ENCODE assay signal across 8 cellular contexts in the genomic region with DNA sequence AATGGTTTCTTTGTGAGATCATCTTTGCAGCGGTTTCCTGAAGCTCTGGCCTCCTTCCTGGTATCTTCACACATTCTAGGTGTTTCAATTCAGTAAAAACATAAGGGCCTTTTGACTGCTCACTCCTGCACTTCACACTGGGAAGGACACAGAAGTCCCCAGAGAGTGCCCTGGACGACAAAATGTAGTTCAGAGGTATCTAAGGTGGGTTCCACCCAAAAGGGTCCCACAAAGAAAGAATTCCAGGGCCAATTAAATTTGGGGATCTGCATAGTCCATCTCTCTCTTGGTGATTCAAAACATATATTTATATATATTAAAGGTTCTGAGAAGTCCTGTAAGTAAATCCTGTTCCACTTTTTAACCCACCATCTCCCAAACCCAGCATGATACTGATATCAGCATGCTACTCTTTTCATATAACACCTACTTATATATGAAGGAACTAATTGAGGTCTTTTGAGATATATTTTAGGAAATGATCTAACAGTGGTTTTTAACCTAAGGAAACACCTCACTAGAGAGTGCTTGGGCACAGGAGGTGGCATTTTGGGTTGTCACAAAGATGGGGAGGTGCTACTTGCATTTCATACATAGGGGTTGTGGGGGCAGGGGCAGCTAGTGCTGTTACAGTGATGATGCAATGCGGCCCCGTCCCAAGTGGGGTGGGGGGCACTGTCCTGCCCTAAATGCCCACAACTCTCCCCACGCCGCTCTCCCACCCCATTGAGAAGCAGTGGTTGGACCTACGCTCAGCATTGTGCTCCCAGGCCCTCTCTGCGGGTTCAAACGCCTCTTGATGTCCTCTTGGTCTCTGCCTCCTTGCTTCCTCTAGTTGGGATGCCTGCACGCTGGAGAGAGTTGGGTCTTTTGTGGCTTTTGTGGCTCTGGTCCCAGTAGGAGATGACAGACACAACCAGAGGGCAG.
DNase-seq lines count a peak whose midpoint lies in the region; ATAC-seq and TF ChIP-seq lines count a peak whose summit lies in the region.

No MANE protein-coding gene starts in this region.

- H3K27me3 ChIP-seq in effector memory CD4-positive, alpha-beta T cell (replicated peaks; ENCODE audit: control insufficient read depth, insufficient read depth, low read length, poor library complexity, severe bottlenecking) = no peaks in the 10 kb centered on the region
- no peaks in the 10 kb centered on the region for H3K27me3 ChIP-seq in prostate gland (replicated peaks; ENCODE audit: insufficient read depth)

- peak; percentile 73 for DNase-seq in activated CD4-positive, alpha-beta T cell treated with anti-CD3 and anti-CD28 coated beads for 48 hours
- DNase-seq in effector memory CD4-positive, alpha-beta T cell = peak; percentile 48 to 62 (median 57)
- no peak for DNase-seq in prostate gland (ENCODE audit: low spot score)
- no peak for DNase-seq in NCI-H1105 (lab: John Stamatoyannopoulos, UW)
- DNase-seq in NCI-H1105 treated with DMSO at 0.1 percent for 48 hours (lab: John Stamatoyannopoulos, UW) = no peak

- H3K4me1 ChIP-seq in effector memory CD4-positive, alpha-beta T cell (ENCODE audit: control insufficient read depth, insufficient read depth, low read length, poor library complexity, severe bottlenecking) = peaks cover 52% of the 10 kb centered on the region
- H3K4me1 ChIP-seq in prostate gland (replicated peaks) = peaks cover 20% of the 10 kb centered on the region

- H3K9me3 ChIP-seq in effector memory CD4-positive, alpha-beta T cell (ENCODE audit: control insufficient read depth, low read length) = no peaks in the 10 kb centered on the region
- H3K9me3 ChIP-seq in prostate gland = no peaks in the 10 kb centered on the region

- ATAC-seq in HG03442 (IDR thresholded peaks at IDR 0.05; ENCODE audit: unreplicated experiment) (peak; percentile 26), HG03139 (IDR thresholded peaks at IDR 0.05; ENCODE audit: unreplicated experiment) (no peak)

- no peak for TF ChIP-seq POLR2A in prostate gland (IDR thresholded peaks at IDR 0.05)

- no peaks in the 10 kb centered on the region for H3K36me3 ChIP-seq in effector memory CD4-positive, alpha-beta T cell (ENCODE audit: control insufficient read depth, insufficient read depth, low read length)
- no peaks in the 10 kb centered on the region for H3K36me3 ChIP-seq in prostate gland

- intact Hi-C loops in prostate gland (cut with DNase I) = loop anchor here (5.0 kb wide), 1 partner anchor 110 kb away; a partner anchor contains a TSS

- H3K4me3 ChIP-seq in GM12875 (ENCODE audit: low read depth, low read length) = peak overlapping the region; percentile 53
- peak overlapping the region; percentile 44 for H3K4me3 ChIP-seq in effector memory CD4-positive, alpha-beta T cell (ENCODE audit: insufficient read depth, low read depth, low read length, poor library complexity, severe bottlenecking)
- peak overlapping the region in 1 of 2 donors; percentile 52 for H3K4me3 ChIP-seq in prostate gland

- TF ChIP-seq CTCF in GM12875 (IDR thresholded peaks at IDR 0.05; ENCODE audit: borderline replicate concordance, insufficient read depth, low read depth, low read length) (no peak), prostate gland (IDR thresholded peaks at IDR 0.05) (peak in 1 of 4 experiments; percentile 0)

- 69% methylated on average over 10 of the region's 10 CpGs for WGBS in prostate gland

- H3K27ac ChIP-seq in effector memory CD4-positive, alpha-beta T cell (ENCODE audit: insufficient read depth, low read length, poor library complexity, severe bottlenecking) = peak overlapping the region; percentile 98
- H3K27ac ChIP-seq in prostate gland = peak overlapping the region; percentile 87 to 90

Comparison
In these comparisons a context has a peak if more than half of its experiments do, and no peak if none do; other contexts are left out.
1. DNase-seq: peak in activated CD4-positive, alpha-beta T cell treated with anti-CD3 and anti-CD28 coated beads for 48 hours (single experiment) and effector memory CD4-positive, alpha-beta T cell (3 of 3); none in prostate gland (single experiment), NCI-H1105 (single experiment) and NCI-H1105 treated with DMSO at 0.1 percent for 48 hours (single experiment).